Comparison of ENCODE assay signal across 21 cellular contexts in the genomic region with DNA sequence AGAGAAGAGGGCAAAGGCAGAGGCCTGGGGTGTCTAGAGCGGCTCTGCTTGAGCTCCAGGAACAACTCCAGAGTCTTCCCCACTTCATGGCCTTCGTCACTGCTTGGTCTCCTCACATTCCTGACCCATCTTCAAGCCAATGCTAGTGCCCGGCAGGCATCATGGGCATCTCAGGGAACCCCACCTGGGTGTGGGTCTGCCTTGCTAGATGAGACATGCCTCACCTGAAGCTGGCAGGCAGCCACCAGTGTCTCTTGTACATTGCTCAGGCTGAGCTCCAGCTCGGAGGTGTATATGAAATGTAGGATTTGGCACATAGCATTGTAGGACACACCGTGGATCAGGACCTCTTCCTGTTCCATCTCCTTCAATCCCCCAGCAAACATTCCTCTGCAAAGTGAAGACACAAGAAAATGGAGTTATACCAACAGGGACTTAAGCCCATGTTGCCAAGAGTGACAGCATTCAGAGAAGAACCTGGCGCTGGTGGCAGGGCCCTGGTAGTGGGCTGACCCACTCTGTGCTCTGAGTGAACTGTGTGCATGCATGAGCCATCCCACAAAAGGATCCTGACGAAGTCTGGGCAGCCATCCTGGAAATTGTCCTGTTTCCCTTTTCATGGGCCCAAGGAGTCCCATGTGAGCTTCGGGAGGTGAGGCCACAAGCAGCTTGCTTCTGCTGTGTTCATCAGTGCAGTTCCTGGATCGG.
"Had no signal": no experiment of that assay in that cellular context is flagged by ENCODE, and none has a peak within 500 bp of the region (broad histone marks: within the 10 kb centered on the region; RNA-seq: fewer than 3 reads in every experiment).

No MANE protein-coding gene starts in this region.

- H3K27me3 Mint-ChIP-seq: activated naive CD8-positive, alpha-beta T cell treated with anti-CD3 and anti-CD28 coated beads, Interleukin-2, amount 10 ng/mL, durations not matched to agents 7 days and 5 days; T-helper 17 cell had no signal

- H3K9me3 Mint-ChIP-seq: activated naive CD8-positive, alpha-beta T cell treated with anti-CD3 and anti-CD28 coated beads, Interleukin-2, amount 10 ng/mL, durations not matched to agents 7 days and 5 days; WTC11 had no signal

- H3K4me1 Mint-ChIP-seq: WTC11 had no signal

- H3K27ac ChIP-seq: adrenal gland had no signal

- H3K9me3 ChIP-seq: adrenal gland, MG63 had no signal

- H3K27ac Mint-ChIP-seq: WTC11 had no signal

- DNase-seq: activated CD4-positive, alpha-beta T cell treated with anti-CD3 and anti-CD28 coated beads for 48 hours; activated CD4-positive, alpha-beta T cell treated with anti-CD3 and anti-CD28 coated beads, Interleukin-2, amount 50 U/mL, for 4 hours; activated CD4-positive, CD25-positive, alpha-beta regulatory T cell treated with anti-CD3 and anti-CD28 coated beads, Interleukin-2, amount 50 U/mL, for 72 hours; activated CD8-positive, alpha-beta memory T cell treated with anti-CD3 and anti-CD28 coated beads for 24 hours; activated naive CD4-positive, alpha-beta T cell treated with anti-CD3 and anti-CD28 coated beads, Interleukin-2, amount 50 U/mL, for 16 hours; activated naive CD8-positive, alpha-beta T cell treated with anti-CD3 and anti-CD28 coated beads, Interleukin-2, amount 10 ng/mL, durations not matched to agents 7 days and 5 days; activated T-cell treated with anti-CD3 and anti-CD28 coated beads, Interleukin-2, amount 50 U/mL, for 48 hours; adrenal gland; cerebellar nuclear complex; MG63; MV-4-11; NCI-H1105; NCI-H1436 treated with DMSO at 0.1 percent for 48 hours; NCI-H187; NCI-H2081; NCI-H524; PC-3; SHP77 treated with DMSO at 0.1 percent for 48 hours; T-helper 17 cell; T-helper 9 cell had no signal

- H3K4me3 ChIP-seq: adrenal gland, MG63 had no signal

- H3K36me3 ChIP-seq: MG63 had no signal

- ATAC-seq: PC-3, T-helper 17 cell, WTC11 had no signal

- H3K27me3 ChIP-seq: adrenal gland, MG63 had no signal

- H3K4me3 Mint-ChIP-seq: activated naive CD8-positive, alpha-beta T cell treated with anti-CD3 and anti-CD28 coated beads, Interleukin-2, amount 10 ng/mL, durations not matched to agents 7 days and 5 days; T-helper 17 cell; WTC11 had no signal
